Comparison of ENCODE assay signal across 8 cellular contexts in the genomic region with DNA sequence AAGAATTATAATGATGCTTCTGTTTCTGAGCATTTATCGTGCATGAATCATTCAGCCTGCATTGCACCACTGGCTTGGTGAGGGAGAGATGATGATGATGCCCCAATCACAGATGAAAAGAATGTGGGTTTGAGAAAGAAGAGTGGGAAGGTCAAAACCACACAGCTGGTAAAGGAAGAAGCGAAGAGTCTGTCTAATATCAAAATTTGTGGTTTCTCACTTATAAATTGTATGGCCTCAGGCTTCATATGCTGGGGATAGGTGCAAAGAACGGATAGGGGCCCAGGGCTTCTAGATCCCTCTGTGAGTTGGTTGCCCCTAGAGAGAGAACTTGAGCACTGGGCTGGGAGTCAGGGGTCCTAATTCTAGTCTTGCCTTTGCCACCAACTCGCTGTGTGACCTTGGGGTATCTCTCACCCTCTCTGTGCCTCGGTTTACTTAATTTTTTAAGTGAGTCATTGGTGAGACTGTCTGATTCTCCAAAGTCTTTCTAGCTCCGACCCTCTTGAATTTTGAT.
DNase-seq lines count a peak whose midpoint lies in the region; ATAC-seq, FAIRE-seq and TF ChIP-seq lines count a peak whose summit lies in the region.
"Had no signal": no experiment of that assay in that cellular context is flagged by ENCODE, and none has a peak within 500 bp of the region (broad histone marks: within the 10 kb centered on the region; RNA-seq: fewer than 3 reads in every experiment).

No MANE protein-coding gene starts in this region.

- peaks cover 48% of the 10 kb centered on the region for H3K4me1 Mint-ChIP-seq in T-helper 2 cell treated with Interferon-gamma antibody and Interleukin-4, amounts not matched to agents 5 μg/mL and 100 μg/mL, for 36 hours (ENCODE audit: low read depth)

- H3K9me3 Mint-ChIP-seq in T-helper 2 cell treated with Interferon-gamma antibody and Interleukin-4, amounts not matched to agents 5 μg/mL and 100 μg/mL, for 36 hours, result no peaks in the 10 kb centered on the region

- TF ChIP-seq CTCF in cardiac fibroblast (IDR thresholded peaks at IDR 0.05; ENCODE audit: low read depth, low read length), result no peak

- ATAC-seq in GM21825 (IDR thresholded peaks at IDR 0.05; ENCODE audit: unreplicated experiment) (no peak), HG03135 (IDR thresholded peaks at IDR 0.05; ENCODE audit: unreplicated experiment) (no peak)

- DNase-seq in GM19239 (ENCODE audit: insufficient read length, low spot score), result no peak
- peak; percentile 56 for DNase-seq in T-helper 2 cell treated with Interferon-gamma antibody and Interleukin-4, amounts not matched to agents 5 μg/mL and 100 μg/mL, for 36 hours (ENCODE audit: low spot score)
- DNase-seq in cardiac fibroblast (ENCODE audit: low read depth in 2 of 2), result peak; percentile 66 to 77
- peak; percentile 39 to 60 for DNase-seq in stimulated activated CD4-positive, alpha-beta T cell treated with anti-CD3 and anti-CD28 coated beads, Interleukin-2, amount 100 ng/mL, for 24 hours
- no peak for DNase-seq in NCI-H748 treated with DMSO at 0.1 percent for 48 hours (lab: John Stamatoyannopoulos, UW)

- H3K4me3 ChIP-seq in cardiac fibroblast (replicated peaks in 1 of 2; ENCODE audit: low read depth in 2 of 2, low read length in 2 of 2), result no peak overlapping the region
- H3K4me3 ChIP-seq: prostate gland had no signal

- H3K4me3 Mint-ChIP-seq in T-helper 2 cell treated with Interferon-gamma antibody and Interleukin-4, amounts not matched to agents 5 μg/mL and 100 μg/mL, for 36 hours, result peak overlapping the region; percentile 94

- peak; percentile 33 for FAIRE-seq in GM19239 (lab: Jason Lieb, UNC)

- H3K36me3 Mint-ChIP-seq in T-helper 2 cell treated with Interferon-gamma antibody and Interleukin-4, amounts not matched to agents 5 μg/mL and 100 μg/mL, for 36 hours (ENCODE audit: low read depth), result peaks cover 24% of the 10 kb centered on the region

- peak overlapping the region; percentile 78 for H3K27ac Mint-ChIP-seq in T-helper 2 cell treated with Interferon-gamma antibody and Interleukin-4, amounts not matched to agents 5 μg/mL and 100 μg/mL, for 36 hours

- H3K27me3 Mint-ChIP-seq in T-helper 2 cell treated with Interferon-gamma antibody and Interleukin-4, amounts not matched to agents 5 μg/mL and 100 μg/mL, for 36 hours (ENCODE audit: low read depth), result peaks cover 6% of the 10 kb centered on the region

Comparison
In these comparisons a context has a peak if more than half of its experiments do, and no peak if none do; other contexts are left out.
1. DNase-seq: peak in T-helper 2 cell treated with Interferon-gamma antibody and Interleukin-4, amounts not matched to agents 5 μg/mL and 100 μg/mL, for 36 hours (single experiment), cardiac fibroblast (2 of 2) and stimulated activated CD4-positive, alpha-beta T cell treated with anti-CD3 and anti-CD28 coated beads, Interleukin-2, amount 100 ng/mL, for 24 hours (2 of 2); none in GM19239 (single experiment) and NCI-H748 treated with DMSO at 0.1 percent for 48 hours (single experiment).